ENCODE assay signal across 1 cellular context in the genomic region with DNA sequence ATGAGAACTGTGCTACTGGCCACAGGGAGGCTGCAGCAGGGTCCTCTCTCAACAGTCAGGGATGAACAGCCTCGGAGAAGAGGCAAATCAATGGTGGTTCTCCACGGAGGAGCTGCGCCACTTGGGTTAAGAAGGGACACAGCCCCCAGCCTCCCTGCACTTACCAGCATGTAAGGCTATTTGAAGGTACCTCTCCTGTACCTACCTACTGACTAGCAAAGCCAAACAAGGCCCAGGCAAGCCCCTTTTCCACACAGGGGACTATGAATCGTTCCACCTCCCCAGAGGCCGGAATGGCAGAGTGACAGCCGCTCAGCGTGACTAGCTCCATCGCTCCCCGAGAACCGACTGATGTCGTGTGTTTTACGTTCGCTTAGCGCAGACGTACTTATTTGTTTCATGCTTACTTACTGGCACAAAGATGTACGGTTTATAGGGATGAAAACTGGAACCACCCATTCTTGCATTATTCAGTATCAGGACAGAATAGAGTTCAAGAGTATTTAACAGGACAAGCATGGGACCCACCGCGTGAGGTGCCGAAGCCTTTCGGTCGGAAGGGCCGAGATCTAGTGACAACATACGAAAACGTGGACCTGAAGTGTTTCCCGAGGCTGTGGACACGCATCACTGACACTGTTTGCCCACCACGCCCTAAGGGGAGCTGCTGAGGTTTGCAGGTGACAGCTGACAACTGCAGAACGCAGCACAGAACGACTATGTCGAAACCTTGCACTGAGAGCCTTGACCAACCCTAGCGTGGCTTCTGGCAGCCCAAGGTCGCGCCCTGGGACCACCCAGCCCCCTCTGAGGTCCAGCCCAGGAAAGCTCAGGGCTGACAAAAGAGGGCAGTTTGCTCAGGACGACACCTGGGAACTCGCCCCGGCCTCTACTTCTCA.
TF ChIP-seq lines count a peak whose summit lies in the region.

No MANE protein-coding gene starts in this region.

TF ChIP-seq in HepG2, 621 proteins besides CTCF, POLR2A, EP300 and RAD21 (continues in another document):
- TF ChIP-seq HOXA3 (CRISPR knock-in tag; IDR thresholded peaks at IDR 0.05) = 0 out of 2 replicates have a peak, but pooled peaks have one; percentile 4
- TF ChIP-seq CEBPB (IDR thresholded peaks at IDR 0.05; ENCODE audit: borderline replicate concordance, low read depth, low read length) = 0 out of 2 replicates have a peak, but pooled peaks have one; percentile 11
- TF ChIP-seq, protein P1, sequence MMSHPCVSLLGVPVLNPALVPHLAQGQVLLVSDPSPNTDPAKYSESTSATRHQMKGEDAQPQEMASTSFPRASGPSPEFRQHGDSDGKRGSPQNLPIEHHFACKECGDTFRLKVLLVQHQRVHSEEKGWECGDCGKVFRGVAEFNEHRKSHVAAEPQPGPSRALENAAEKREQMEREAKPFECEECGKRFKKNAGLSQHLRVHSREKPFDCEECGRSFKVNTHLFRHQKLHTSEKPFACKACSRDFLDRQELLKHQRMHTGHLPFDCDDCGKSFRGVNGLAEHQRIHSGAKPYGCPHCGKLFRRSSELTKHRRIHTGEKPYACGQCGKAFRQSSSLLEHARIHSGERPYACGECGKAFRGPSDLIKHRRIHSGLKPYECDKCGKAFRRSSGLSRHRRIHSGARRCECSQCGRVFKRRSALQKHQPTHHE (CRISPR knock-in tag; IDR thresholded peaks at IDR 0.05; ENCODE audit: borderline replicate concordance) = no peak
- TF ChIP-seq MED1 (CRISPR knock-in tag; IDR thresholded peaks at IDR 0.05) = no peak
- TF ChIP-seq STAT5B (CRISPR knock-in tag; IDR thresholded peaks at IDR 0.05) = no peak
- TF ChIP-seq, protein P2, sequence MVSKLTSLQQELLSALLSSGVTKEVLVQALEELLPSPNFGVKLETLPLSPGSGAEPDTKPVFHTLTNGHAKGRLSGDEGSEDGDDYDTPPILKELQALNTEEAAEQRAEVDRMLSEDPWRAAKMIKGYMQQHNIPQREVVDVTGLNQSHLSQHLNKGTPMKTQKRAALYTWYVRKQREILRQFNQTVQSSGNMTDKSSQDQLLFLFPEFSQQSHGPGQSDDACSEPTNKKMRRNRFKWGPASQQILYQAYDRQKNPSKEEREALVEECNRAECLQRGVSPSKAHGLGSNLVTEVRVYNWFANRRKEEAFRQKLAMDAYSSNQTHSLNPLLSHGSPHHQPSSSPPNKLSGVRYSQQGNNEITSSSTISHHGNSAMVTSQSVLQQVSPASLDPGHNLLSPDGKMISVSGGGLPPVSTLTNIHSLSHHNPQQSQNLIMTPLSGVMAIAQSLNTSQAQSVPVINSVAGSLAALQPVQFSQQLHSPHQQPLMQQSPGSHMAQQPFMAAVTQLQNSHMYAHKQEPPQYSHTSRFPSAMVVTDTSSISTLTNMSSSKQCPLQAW (CRISPR knock-in tag; IDR thresholded peaks at IDR 0.05) = peak; percentile 43; the same call in 1 of the 2 replicates
- no peak for TF ChIP-seq DNMT1 (CRISPR knock-in tag; IDR thresholded peaks at IDR 0.05)
- TF ChIP-seq MIER3 (CRISPR knock-in tag; IDR thresholded peaks at IDR 0.05; ENCODE audit: borderline replicate concordance) = 0 out of 2 replicates have a peak, but pooled peaks have one; percentile 39
- no peak for TF ChIP-seq ZNF564 (CRISPR knock-in tag; IDR thresholded peaks at IDR 0.05)
- TF ChIP-seq, protein P3, sequence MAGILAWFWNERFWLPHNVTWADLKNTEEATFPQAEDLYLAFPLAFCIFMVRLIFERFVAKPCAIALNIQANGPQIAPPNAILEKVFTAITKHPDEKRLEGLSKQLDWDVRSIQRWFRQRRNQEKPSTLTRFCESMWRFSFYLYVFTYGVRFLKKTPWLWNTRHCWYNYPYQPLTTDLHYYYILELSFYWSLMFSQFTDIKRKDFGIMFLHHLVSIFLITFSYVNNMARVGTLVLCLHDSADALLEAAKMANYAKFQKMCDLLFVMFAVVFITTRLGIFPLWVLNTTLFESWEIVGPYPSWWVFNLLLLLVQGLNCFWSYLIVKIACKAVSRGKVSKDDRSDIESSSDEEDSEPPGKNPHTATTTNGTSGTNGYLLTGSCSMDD (CRISPR knock-in tag; IDR thresholded peaks at IDR 0.05) = no peak
- TF ChIP-seq ZNF512B (CRISPR knock-in tag; IDR thresholded peaks at IDR 0.05; ENCODE audit: borderline replicate concordance) = no peak
- TF ChIP-seq CREBL2 (CRISPR knock-in tag; IDR thresholded peaks at IDR 0.05; ENCODE audit: borderline replicate concordance) = no peak
- 0 out of 2 replicates have a peak, but pooled peaks have one; percentile 27 for TF ChIP-seq ZNF317 (CRISPR knock-in tag; IDR thresholded peaks at IDR 0.05)
- TF ChIP-seq ZNF850 (CRISPR knock-in tag; conservative IDR thresholded peaks at IDR 0.05) = no peak
- no peak for TF ChIP-seq CCAR2 (optimal IDR thresholded peaks at IDR 0.05; ENCODE audit: low read depth, low read length)
- TF ChIP-seq PHF8 (CRISPR knock-in tag; IDR thresholded peaks at IDR 0.05) = no peak
- no peak for TF ChIP-seq PHF20 (CRISPR knock-in tag; IDR thresholded peaks at IDR 0.05)
- TF ChIP-seq RXRA (CRISPR knock-in tag; IDR thresholded peaks at IDR 0.05) = peak; percentile 5; the same call in 1 of the 2 replicates
- 0 out of 2 replicates have a peak, but pooled peaks have one; percentile 8 for TF ChIP-seq AFF4 (CRISPR knock-in tag; IDR thresholded peaks at IDR 0.05)
- TF ChIP-seq ELF3 (CRISPR knock-in tag; IDR thresholded peaks at IDR 0.05) = no peak
- peak; percentile 39; the same call in 1 of the 2 replicates for TF ChIP-seq TFAP4 (IDR thresholded peaks at IDR 0.05; ENCODE audit: borderline replicate concordance, low read depth)
- no peak for TF ChIP-seq ZSCAN25 (CRISPR knock-in tag; IDR thresholded peaks at IDR 0.05)
- no peak for TF ChIP-seq ZBTB34 (CRISPR knock-in tag; IDR thresholded peaks at IDR 0.05)
- TF ChIP-seq, protein P4, sequence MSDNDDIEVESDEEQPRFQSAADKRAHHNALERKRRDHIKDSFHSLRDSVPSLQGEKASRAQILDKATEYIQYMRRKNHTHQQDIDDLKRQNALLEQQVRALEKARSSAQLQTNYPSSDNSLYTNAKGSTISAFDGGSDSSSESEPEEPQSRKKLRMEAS (IDR thresholded peaks at IDR 0.05) = 0 out of 2 replicates have a peak, but pooled peaks have one; percentile 32
- no peak for TF ChIP-seq PRPF4 (IDR thresholded peaks at IDR 0.05; ENCODE audit: low read depth, low read length, poor library complexity, severe bottlenecking)
- TF ChIP-seq ZBTB20 (CRISPR knock-in tag; IDR thresholded peaks at IDR 0.05; ENCODE audit: borderline replicate concordance, low read depth) = no peak
- TF ChIP-seq REPIN1 (CRISPR knock-in tag; IDR thresholded peaks at IDR 0.05; ENCODE audit: borderline replicate concordance, low read depth) = 0 out of 2 replicates have a peak, but pooled peaks have one; percentile 5
- TF ChIP-seq MBD4 (IDR thresholded peaks at IDR 0.05; ENCODE audit: borderline replicate concordance, low read length) = no peak
- no peak for TF ChIP-seq HOXA7 (CRISPR knock-in tag; IDR thresholded peaks at IDR 0.05)
- no peak for TF ChIP-seq ZNF34 (CRISPR knock-in tag; IDR thresholded peaks at IDR 0.05; ENCODE audit: borderline replicate concordance)
- TF ChIP-seq BATF2 (CRISPR knock-in tag; IDR thresholded peaks at IDR 0.05) = no peak
- TF ChIP-seq FOXC1 (CRISPR knock-in tag; IDR thresholded peaks at IDR 0.05; ENCODE audit: borderline replicate concordance) = no peak
- TF ChIP-seq, protein P5, sequence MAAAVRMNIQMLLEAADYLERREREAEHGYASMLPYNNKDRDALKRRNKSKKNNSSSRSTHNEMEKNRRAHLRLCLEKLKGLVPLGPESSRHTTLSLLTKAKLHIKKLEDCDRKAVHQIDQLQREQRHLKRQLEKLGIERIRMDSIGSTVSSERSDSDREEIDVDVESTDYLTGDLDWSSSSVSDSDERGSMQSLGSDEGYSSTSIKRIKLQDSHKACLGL (CRISPR knock-in tag; IDR thresholded peaks at IDR 0.05) = peak; percentile 11; the same call in 1 of the 2 replicates
- TF ChIP-seq, protein P6, sequence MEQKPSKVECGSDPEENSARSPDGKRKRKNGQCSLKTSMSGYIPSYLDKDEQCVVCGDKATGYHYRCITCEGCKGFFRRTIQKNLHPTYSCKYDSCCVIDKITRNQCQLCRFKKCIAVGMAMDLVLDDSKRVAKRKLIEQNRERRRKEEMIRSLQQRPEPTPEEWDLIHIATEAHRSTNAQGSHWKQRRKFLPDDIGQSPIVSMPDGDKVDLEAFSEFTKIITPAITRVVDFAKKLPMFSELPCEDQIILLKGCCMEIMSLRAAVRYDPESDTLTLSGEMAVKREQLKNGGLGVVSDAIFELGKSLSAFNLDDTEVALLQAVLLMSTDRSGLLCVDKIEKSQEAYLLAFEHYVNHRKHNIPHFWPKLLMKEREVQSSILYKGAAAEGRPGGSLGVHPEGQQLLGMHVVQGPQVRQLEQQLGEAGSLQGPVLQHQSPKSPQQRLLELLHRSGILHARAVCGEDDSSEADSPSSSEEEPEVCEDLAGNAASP (CRISPR knock-in tag; IDR thresholded peaks at IDR 0.05; ENCODE audit: borderline replicate concordance) = no peak
- TF ChIP-seq TBX3 (IDR thresholded peaks at IDR 0.05; ENCODE audit: borderline replicate concordance) = no peak
- TF ChIP-seq PHB2 (IDR thresholded peaks at IDR 0.05; ENCODE audit: partially characterized antibody) = no peak
- 0 out of 2 replicates have a peak, but pooled peaks have one; percentile 57 for TF ChIP-seq TGIF2 (CRISPR knock-in tag; IDR thresholded peaks at IDR 0.05)
- TF ChIP-seq SOX5 (CRISPR knock-in tag; IDR thresholded peaks at IDR 0.05; ENCODE audit: borderline replicate concordance) = no peak
